ENCODE assay signal across 25 cellular contexts in the genomic region with DNA sequence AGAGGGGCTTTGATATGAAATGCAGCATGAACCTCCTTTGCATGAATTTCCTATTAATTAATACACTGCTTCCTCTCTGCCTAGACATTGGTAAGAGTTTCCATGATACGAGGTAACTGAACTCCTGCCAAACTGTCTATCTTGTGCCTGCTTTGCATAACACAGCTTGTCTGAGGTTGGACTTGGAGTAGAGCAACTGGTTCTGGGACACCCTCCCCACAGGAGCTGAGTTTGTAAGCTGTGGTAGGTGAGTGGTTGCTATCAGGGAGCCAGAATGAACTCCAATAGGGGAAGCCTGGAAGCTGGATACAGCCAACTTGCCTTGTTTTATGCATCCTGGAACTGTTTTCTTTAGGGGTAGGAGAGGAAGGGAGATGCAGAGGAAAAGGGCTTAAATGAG.
"Had no signal": no experiment of that assay in that cellular context is flagged by ENCODE, and none has a peak within 500 bp of the region (broad histone marks: within the 10 kb centered on the region; RNA-seq: fewer than 3 reads in every experiment).

No MANE protein-coding gene starts in this region.

- DNase-seq: activated CD4-positive, alpha-beta memory T cell treated with anti-CD3 and anti-CD28 coated beads for 36 hours; activated CD4-positive, alpha-beta T cell treated with anti-CD3 and anti-CD28 coated beads, Interleukin-2, amount 10 ng/mL, durations not matched to agents 24 days and 14 days; activated CD4-positive, CD25-positive, alpha-beta regulatory T cell treated with anti-CD3 and anti-CD28 coated beads, Interleukin-2, amount 50 U/mL, for 72 hours; activated CD8-positive, alpha-beta memory T cell treated with anti-CD3 and anti-CD28 coated beads, Interleukin-2, amount 50 U/mL, for 4 hours; activated gamma-delta T cell treated with Interleukin-2 at 50 U/mL for 16 hours; activated naive CD4-positive, alpha-beta T cell treated with anti-CD3 and anti-CD28 coated beads, Interleukin-2, amount 50 U/mL, for 16 hours; activated T-cell treated with anti-CD3 and anti-CD28 coated beads, Interleukin-2, amount 50 U/mL, for 24 hours; effector memory CD8-positive, alpha-beta T cell; kidney glomerular epithelial cell; left lung; mesendoderm; retina; stimulated activated CD4-positive, alpha-beta T cell treated with anti-CD3 and anti-CD28 coated beads, Interleukin-4, amount 100 ng/mL, for 24 hours; T-helper 2 cell; trophoblast cell had no signal

- H3K36me3 ChIP-seq: left lung, prostate gland, thoracic aorta had no signal

- H3K4me1 ChIP-seq: left lung, prostate gland had no signal

- ATAC-seq: activated T-helper 17 cell treated with anti-CD3 and anti-CD28 coated beads, Interleukin-2, amount 50 U/mL, for 72 hours; effector memory CD8-positive, alpha-beta T cell; left lung; sciatic nerve; stimulated activated effector memory CD8-positive, alpha-beta T cell treated with anti-CD3 and anti-CD28 coated beads, Interleukin-12 subunit alpha, Interleukin-12 subunit beta, amount 100 ng/mL, for 72 hours had no signal

- H3K4me3 ChIP-seq: coronary artery, left lung, lung, prostate gland, skin epidermis, thoracic aorta had no signal

- H3K27me3 ChIP-seq: left lung had no signal

- H3K9me3 ChIP-seq: left lung, prostate gland, thoracic aorta had no signal

- FAIRE-seq: frontal cortex, urothelium cell line had no signal

- H3K27ac ChIP-seq: coronary artery, left lung, prostate gland, skin epidermis, thoracic aorta had no signal
